8 cellular contexts compared by ENCODE assay signal in the genomic region with DNA sequence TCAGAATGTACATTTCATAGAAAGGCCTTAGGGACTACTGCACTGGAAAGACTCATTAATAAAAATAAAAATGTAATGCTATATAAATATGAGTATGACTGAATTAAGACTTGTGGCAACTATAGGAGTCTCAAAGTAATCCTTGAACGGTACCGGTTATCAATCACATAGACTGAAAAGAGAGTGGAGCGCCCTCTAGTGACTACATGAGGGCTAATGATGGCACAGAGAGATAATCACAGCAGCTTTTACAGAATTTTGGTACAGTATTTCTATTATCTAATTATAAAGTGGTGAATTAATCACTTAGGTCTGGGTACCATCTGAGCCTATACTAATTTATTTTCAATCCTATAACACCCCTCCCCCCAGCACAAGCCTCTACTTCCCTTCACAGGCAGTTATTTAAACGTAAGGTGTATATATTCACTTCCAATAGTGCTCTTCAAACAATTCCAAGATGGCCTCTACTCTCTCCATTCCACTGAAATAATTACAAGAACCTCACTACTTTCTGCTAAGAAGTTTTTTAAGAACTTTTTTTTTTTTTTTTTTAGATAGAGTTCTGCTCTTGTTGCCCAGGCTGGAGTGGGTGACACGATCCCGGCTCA. TPM values are rescaled to one million over a fixed set of nuclear protein-coding genes. Genes with fewer than 3 reads are reported as not detected.
A peak's percentile ranks its signal among the peaks of the same experiment; 100 is the strongest.
DNase-seq lines count a peak whose midpoint lies in the region; ATAC-seq and TF ChIP-seq lines count a peak whose summit lies in the region.

No MANE protein-coding gene starts in this region.

- H3K9me3 ChIP-seq in CD8-positive, alpha-beta memory T cell (ENCODE audit: low read length) = no peaks in the 10 kb centered on the region
- no peaks in the 10 kb centered on the region for H3K9me3 ChIP-seq in left ventricle myocardium inferior (replicated peaks)

- POLR2A ChIA-PET in CD8-positive, alpha-beta memory T cell (lab: Charles Lee) = no interaction called here
- POLR2A ChIA-PET in activated naive CD8-positive, alpha-beta T cell treated with anti-CD3 and anti-CD28 coated beads, Interleukin-2, amount 10 ng/mL, durations not matched to agents 7 days and 5 days (lab: Charles Lee) = no interaction called here

- CTCF ChIA-PET in CD8-positive, alpha-beta memory T cell (lab: Charles Lee) = interaction anchor here (0.7 to 1.6 kb wide), 6 partner anchors 19 to 325 kb away, joined by 3 to 4 read pairs (median 3); no protein-coding TSS in a partner anchor

- H3K4me3 Mint-ChIP-seq in CD8-positive, alpha-beta memory T cell = no peak overlapping the region
- H3K4me3 Mint-ChIP-seq in activated naive CD8-positive, alpha-beta T cell treated with anti-CD3 and anti-CD28 coated beads, Interleukin-2, amount 10 ng/mL, durations not matched to agents 7 days and 5 days = no peak overlapping the region

- TF ChIP-seq CTCF in left ventricle myocardium inferior (IDR thresholded peaks at IDR 0.05; ENCODE audit: borderline replicate concordance) = peak; percentile 85

- peak; percentile 83 for ATAC-seq in activated naive CD8-positive, alpha-beta T cell treated with anti-CD3 and anti-CD28 coated beads, Interleukin-2, amount 10 ng/mL, durations not matched to agents 7 days and 5 days (ENCODE audit: low read depth)
- ATAC-seq in HG03045 (IDR thresholded peaks at IDR 0.05; ENCODE audit: unreplicated experiment) = no peak
- no peak for ATAC-seq in HG03378 (IDR thresholded peaks at IDR 0.05; ENCODE audit: unreplicated experiment)

- intact Hi-C loops in left ventricle myocardium inferior (cut with micrococcal nuclease) = loop anchor here (10.0 kb wide), 1 partner anchor 90 kb away; no protein-coding TSS in a partner anchor

- H3K27ac Mint-ChIP-seq in CD8-positive, alpha-beta memory T cell = peak overlapping the region in 1 of 8 donors; percentile 60
- no peak overlapping the region for H3K27ac Mint-ChIP-seq in activated naive CD8-positive, alpha-beta T cell treated with anti-CD3 and anti-CD28 coated beads, Interleukin-2, amount 10 ng/mL, durations not matched to agents 7 days and 5 days

- no peaks in the 10 kb centered on the region for H3K27me3 Mint-ChIP-seq in CD8-positive, alpha-beta memory T cell
- H3K27me3 Mint-ChIP-seq in activated naive CD8-positive, alpha-beta T cell treated with anti-CD3 and anti-CD28 coated beads, Interleukin-2, amount 10 ng/mL, durations not matched to agents 7 days and 5 days = no peaks in the 10 kb centered on the region

- no peak overlapping the region for H3K27ac ChIP-seq in CD8-positive, alpha-beta memory T cell (ENCODE audit: low read depth, low read length)
- no peak overlapping the region for H3K27ac ChIP-seq in left ventricle myocardium inferior (replicated peaks)

- no peaks in the 10 kb centered on the region for H3K27me3 ChIP-seq in CD8-positive, alpha-beta memory T cell (ENCODE audit: insufficient read depth, low read length, poor library complexity, severe bottlenecking)
- no peaks in the 10 kb centered on the region for H3K27me3 ChIP-seq in left ventricle myocardium inferior (ENCODE audit: low read depth)

- H3K9me3 Mint-ChIP-seq in CD8-positive, alpha-beta memory T cell = no peaks in the 10 kb centered on the region
- no peaks in the 10 kb centered on the region for H3K9me3 Mint-ChIP-seq in activated naive CD8-positive, alpha-beta T cell treated with anti-CD3 and anti-CD28 coated beads, Interleukin-2, amount 10 ng/mL, durations not matched to agents 7 days and 5 days

- peaks cover 11% of the 10 kb centered on the region for H3K36me3 ChIP-seq in CD8-positive, alpha-beta memory T cell (ENCODE audit: insufficient read depth, low read length)
- peaks cover 32% of the 10 kb centered on the region for H3K36me3 ChIP-seq in left ventricle myocardium inferior

- peaks cover 25 to 38% (median 32%) of the 10 kb centered on the region in 3 donors for H3K4me1 Mint-ChIP-seq in CD8-positive, alpha-beta memory T cell
- peaks cover 10% of the 10 kb centered on the region for H3K4me1 Mint-ChIP-seq in activated naive CD8-positive, alpha-beta T cell treated with anti-CD3 and anti-CD28 coated beads, Interleukin-2, amount 10 ng/mL, durations not matched to agents 7 days and 5 days

- peaks cover 0 to 57% (median 4%) of the 10 kb centered on the region in 3 donors for H3K36me3 Mint-ChIP-seq in CD8-positive, alpha-beta memory T cell
- peaks cover 3% of the 10 kb centered on the region for H3K36me3 Mint-ChIP-seq in activated naive CD8-positive, alpha-beta T cell treated with anti-CD3 and anti-CD28 coated beads, Interleukin-2, amount 10 ng/mL, durations not matched to agents 7 days and 5 days

- peak; percentile 26 to 61 (median 40) for DNase-seq in CD8-positive, alpha-beta memory T cell
- DNase-seq in HS-5 (ENCODE audit: low read depth) (peak; percentile 19), RPMI8226 (peak; percentile 49), left ventricle myocardium inferior (no peak), smooth muscle cell of the brain vasculature (ENCODE audit: low read depth, low spot score) (peak; percentile 20)
- no peak for DNase-seq in activated naive CD8-positive, alpha-beta T cell treated with anti-CD3 and anti-CD28 coated beads, Interleukin-2, amount 10 ng/mL, durations not matched to agents 7 days and 5 days

- H3K4me3 ChIP-seq in CD8-positive, alpha-beta memory T cell (ENCODE audit: low read length) = no peak overlapping the region
- H3K4me3 ChIP-seq in left ventricle myocardium inferior = no peak overlapping the region

- H3K4me1 ChIP-seq in CD8-positive, alpha-beta memory T cell (ENCODE audit: insufficient read depth, low read length) = peaks cover 16% of the 10 kb centered on the region
- peaks cover 45% of the 10 kb centered on the region for H3K4me1 ChIP-seq in left ventricle myocardium inferior

RNA-seq across cellular contexts. Expression of gene ANKFY1, which starts 40.7 kb away (rescaled TPM):
- 10 to 100 TPM; 35.2 to 39.6 TPM for total RNA-seq in CD8-positive, alpha-beta memory T cell
- polyA plus RNA-seq in CD8-positive, alpha-beta memory T cell = 13.3 TPM
- 10 to 100 TPM; 76.9 to 78.4 TPM for total RNA-seq in activated naive CD8-positive, alpha-beta T cell treated with anti-CD3 and anti-CD28 coated beads, Interleukin-2, amount 10 ng/mL, durations not matched to agents 7 days and 5 days
- 22.9 TPM for total RNA-seq in left ventricle myocardium inferior

Comparison
In these comparisons a context has a peak if more than half of its experiments do, and no peak if none do; other contexts are left out.
1. DNase-seq: peak in CD8-positive, alpha-beta memory T cell (5 of 5), HS-5 (single experiment), RPMI8226 (single experiment) and smooth muscle cell of the brain vasculature (single experiment); none in activated naive CD8-positive, alpha-beta T cell treated with anti-CD3 and anti-CD28 coated beads, Interleukin-2, amount 10 ng/mL, durations not matched to agents 7 days and 5 days (single experiment) and left ventricle myocardium inferior (single experiment).